Comparison of ENCODE assay signal across 23 cellular contexts in the genomic region with DNA sequence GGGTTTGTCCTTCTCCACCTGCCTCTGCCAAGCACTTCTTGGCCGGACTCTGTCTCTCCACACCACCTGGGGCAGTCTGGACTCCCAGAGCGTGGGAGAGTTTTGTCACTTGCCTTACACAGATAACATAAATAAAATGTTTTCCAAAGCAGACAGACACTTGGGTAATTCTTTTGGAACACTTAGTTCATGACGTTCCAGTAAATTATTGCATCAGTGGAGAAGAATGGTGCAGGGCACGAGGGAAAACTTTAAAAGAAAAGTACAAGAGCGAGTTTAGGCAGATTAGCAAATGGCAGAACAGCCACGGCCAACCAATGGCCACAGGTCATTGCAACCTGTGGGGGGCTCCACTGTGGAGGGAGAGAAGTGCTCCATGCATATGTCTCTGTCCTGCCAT.
DNase-seq lines count a peak whose midpoint lies in the region; ATAC-seq and TF ChIP-seq lines count a peak whose summit lies in the region.
"Had no signal": no experiment of that assay in that cellular context is flagged by ENCODE, and none has a peak within 500 bp of the region (broad histone marks: within the 10 kb centered on the region; RNA-seq: fewer than 3 reads in every experiment).

No MANE protein-coding gene starts in this region.

- DNase-seq in MCF 10A (ENCODE audit: unreplicated experiment) (peak; percentile 87), mammary epithelial cell (no peak), esophagus muscularis mucosa (ENCODE audit: extremely low spot score) (peak; percentile 88), hepatocyte (ENCODE audit: low spot score) (no peak), thoracic aorta (ENCODE audit: low spot score) (no peak), kidney tubule cell (ENCODE audit: low spot score) (no peak)
- DNase-seq in naive thymus-derived CD4-positive, alpha-beta T cell, result no peak
- DNase-seq: 8988T; activated CD8-positive, alpha-beta memory T cell treated with anti-CD3 and anti-CD28 coated beads, Interleukin-2, amount 10 ng/mL, durations not matched to agents 7 days and 5 days; COR-L47; DND-41; left colon; midbrain; NCI-H146; NCI-H748 treated with DMSO at 0.1 percent for 48 hours; SHP77 treated with DMSO at 0.1 percent for 48 hours; substantia nigra had no signal

- POLR2A ChIA-PET in MCF 10A (lab: Yijun Ruan, JAX), result interaction anchor here (1.0 to 1.3 kb wide), 3 partner anchors 11 to 323 kb away, joined by 3 to 6 read pairs (median 5); no protein-coding TSS in a partner anchor
- POLR2A ChIA-PET in naive thymus-derived CD4-positive, alpha-beta T cell (lab: Charles Lee), result no interaction called here

- no peaks in the 10 kb centered on the region for H3K9me2 ChIP-seq in hepatocyte (replicated peaks; ENCODE audit: insufficient read depth)

- H3K4me3 ChIP-seq in mammary epithelial cell (replicated peaks in 1 of 3; ENCODE audit: insufficient read depth in 1 of 3, low read depth in 2 of 3, low read length in 3 of 3), result no peak overlapping the region
- H3K4me3 ChIP-seq in esophagus muscularis mucosa, result no peak overlapping the region
- no peak overlapping the region for H3K4me3 ChIP-seq in hepatocyte
- H3K4me3 ChIP-seq in thoracic aorta, result no peak overlapping the region
- H3K4me3 ChIP-seq in naive thymus-derived CD4-positive, alpha-beta T cell (ENCODE audit: low read length), result no peak overlapping the region

- H3K4me1 Mint-ChIP-seq in MCF 10A (ENCODE audit: insufficient read depth, unreplicated experiment), result peaks cover 20% of the 10 kb centered on the region
- H3K4me1 Mint-ChIP-seq in naive thymus-derived CD4-positive, alpha-beta T cell, result peaks cover 0 to 3% (median 0%) of the 10 kb centered on the region in 7 donors

- no peaks in the 10 kb centered on the region for H3K36me3 Mint-ChIP-seq in MCF 10A (ENCODE audit: insufficient read depth, unreplicated experiment)
- H3K36me3 Mint-ChIP-seq in naive thymus-derived CD4-positive, alpha-beta T cell, result peaks cover 0 to 1% (median 0%) of the 10 kb centered on the region in 5 donors
- H3K36me3 Mint-ChIP-seq: activated CD8-positive, alpha-beta memory T cell treated with anti-CD3 and anti-CD28 coated beads, Interleukin-2, amount 10 ng/mL, durations not matched to agents 7 days and 5 days; activated naive CD8-positive, alpha-beta T cell had no signal

- H3K4me3 Mint-ChIP-seq in MCF 10A (ENCODE audit: unreplicated experiment), result no peak overlapping the region
- no peak overlapping the region for H3K4me3 Mint-ChIP-seq in naive thymus-derived CD4-positive, alpha-beta T cell
- H3K4me3 Mint-ChIP-seq: activated CD8-positive, alpha-beta memory T cell treated with anti-CD3 and anti-CD28 coated beads, Interleukin-2, amount 10 ng/mL, durations not matched to agents 7 days and 5 days; activated naive CD8-positive, alpha-beta T cell; activated T-helper 1 cell treated with anti-CD3 and anti-CD28 coated beads, Interleukin-12 subunit alpha, Interleukin-12 subunit beta, Interleukin-2, Interleukin-4 antibody, amounts not matched to agents 30 ng/mL and 10 ng/mL and 1 ng/mL, durations not matched to agents 14 hours and 24 hours and 36 hours; dendritic cell treated with granulocyte-macrophage colony-stimulating factor and Interleukin-4, amounts not matched to agents 40 ng/mL and 50 ng/mL, for 4 days had no signal

- no peaks in the 10 kb centered on the region for H3K36me3 ChIP-seq in mammary epithelial cell (ENCODE audit: insufficient read depth, low read length)
- H3K36me3 ChIP-seq in esophagus muscularis mucosa, result no peaks in the 10 kb centered on the region
- no peaks in the 10 kb centered on the region for H3K36me3 ChIP-seq in hepatocyte (replicated peaks; ENCODE audit: insufficient read depth, low read depth)
- no peaks in the 10 kb centered on the region for H3K36me3 ChIP-seq in thoracic aorta
- H3K36me3 ChIP-seq in naive thymus-derived CD4-positive, alpha-beta T cell (ENCODE audit: control insufficient read depth in 2 of 3, insufficient read depth in 3 of 3, low read length in 3 of 3), result no peaks in the 10 kb centered on the region
- H3K36me3 ChIP-seq: brain microvascular endothelial cell had no signal

- no TSS peak for BruUV-seq in MCF 10A (replicated peaks; lab: Mats Ljungman, UMichigan)
- BruUV-seq in mammary epithelial cell (replicated peaks; lab: Mats Ljungman, UMichigan), result no TSS peak

- H3K27ac ChIP-seq in mammary epithelial cell (ENCODE audit: insufficient read depth, low read depth, low read length) (no peak overlapping the region), esophagus muscularis mucosa (replicated peaks in 1 of 4) (no peak overlapping the region), hepatocyte (peak overlapping the region; percentile 48), thoracic aorta (peak overlapping the region in 1 of 2 donors; percentile 25)
- no peak overlapping the region for H3K27ac ChIP-seq in naive thymus-derived CD4-positive, alpha-beta T cell (ENCODE audit: low read depth, low read length)
- H3K27ac ChIP-seq: brain microvascular endothelial cell had no signal

- H3K79me2 ChIP-seq in mammary epithelial cell (ENCODE audit: insufficient read depth, low read length), result no peaks in the 10 kb centered on the region
- H3K79me2 ChIP-seq in hepatocyte, result no peaks in the 10 kb centered on the region

- ATAC-seq in thoracic aorta (ENCODE audit: insufficient number of reproducible peaks, low FRiP score, low read depth), result peak; percentile 31
- ATAC-seq in naive thymus-derived CD4-positive, alpha-beta T cell, result no peak
- ATAC-seq in HG03457 (IDR thresholded peaks at IDR 0.05; ENCODE audit: unreplicated experiment), result no peak
- ATAC-seq: activated CD8-positive, alpha-beta memory T cell treated with anti-CD3 and anti-CD28 coated beads, Interleukin-2, amount 10 ng/mL, durations not matched to agents 7 days and 5 days; HCT116; left colon had no signal

- TF ChIP-seq CTCF in MCF 10A (IDR thresholded peaks at IDR 0.05; ENCODE audit: unreplicated experiment) (no peak), mammary epithelial cell (conservative IDR thresholded peaks at IDR 0.05 in 1 of 2, IDR thresholded peaks at IDR 0.05 in 1 of 2; ENCODE audit: extremely low read depth in 1 of 2, insufficient read depth in 1 of 2, low read depth in 1 of 2, low read length in 2 of 2) (no peak), esophagus muscularis mucosa (IDR thresholded peaks at IDR 0.05) (no peak), hepatocyte (IDR thresholded peaks at IDR 0.05; ENCODE audit: poor library complexity) (no peak), thoracic aorta (IDR thresholded peaks at IDR 0.05) (no peak)

- 10% methylated on average over 6 of the region's 6 CpGs for WGBS in mammary epithelial cell (ENCODE audit: low coverage, missing lambda C conversion rate)
- WGBS in esophagus muscularis mucosa, result 71% methylated on average over 6 of the region's 6 CpGs
- WGBS in hepatocyte (ENCODE audit: low lambda C conversion rate, missing lambda C conversion rate), result 81% methylated on average over 6 of the region's 6 CpGs

- TF ChIP-seq POLR2A in esophagus muscularis mucosa (IDR thresholded peaks at IDR 0.05; ENCODE audit: low read depth), result no peak

- H3K27me3 Mint-ChIP-seq in MCF 10A (ENCODE audit: insufficient read depth, unreplicated experiment), result no peaks in the 10 kb centered on the region
- peaks cover 0 to 7% (median 5%) of the 10 kb centered on the region in 5 donors for H3K27me3 Mint-ChIP-seq in naive thymus-derived CD4-positive, alpha-beta T cell
- H3K27me3 Mint-ChIP-seq: dendritic cell treated with granulocyte-macrophage colony-stimulating factor and Interleukin-4, amounts not matched to agents 40 ng/mL and 50 ng/mL, for 4 days had no signal

- H3K27ac Mint-ChIP-seq in MCF 10A (ENCODE audit: low read depth, unreplicated experiment), result peak overlapping the region; percentile 29
- H3K27ac Mint-ChIP-seq in naive thymus-derived CD4-positive, alpha-beta T cell, result no peak overlapping the region
- H3K27ac Mint-ChIP-seq: activated CD8-positive, alpha-beta memory T cell treated with anti-CD3 and anti-CD28 coated beads, Interleukin-2, amount 10 ng/mL, durations not matched to agents 7 days and 5 days; activated naive CD8-positive, alpha-beta T cell; activated T-helper 1 cell treated with anti-CD3 and anti-CD28 coated beads, Interleukin-12 subunit alpha, Interleukin-12 subunit beta, Interleukin-2, Interleukin-4 antibody, amounts not matched to agents 30 ng/mL and 10 ng/mL and 1 ng/mL, durations not matched to agents 14 hours and 24 hours and 36 hours; dendritic cell treated with granulocyte-macrophage colony-stimulating factor and Interleukin-4, amounts not matched to agents 40 ng/mL and 50 ng/mL, for 4 days had no signal

- H3K9ac ChIP-seq in mammary epithelial cell (ENCODE audit: insufficient read depth, low read length), result no peak overlapping the region

- H3K27me3 ChIP-seq in mammary epithelial cell (ENCODE audit: insufficient read depth, low read length) (no peaks in the 10 kb centered on the region), esophagus muscularis mucosa (no peaks in the 10 kb centered on the region), hepatocyte (no peaks in the 10 kb centered on the region), thoracic aorta (replicated peaks; ENCODE audit: insufficient read depth) (no peaks in the 10 kb centered on the region)
- no peaks in the 10 kb centered on the region for H3K27me3 ChIP-seq in naive thymus-derived CD4-positive, alpha-beta T cell (ENCODE audit: control insufficient read depth in 2 of 2, insufficient read depth in 2 of 2, low read length in 2 of 2)
- H3K27me3 ChIP-seq: brain microvascular endothelial cell had no signal

- H3K4me2 ChIP-seq in mammary epithelial cell (ENCODE audit: insufficient read depth, low read depth, low read length) (no peak overlapping the region), hepatocyte (no peak overlapping the region)

- H3K9me3 ChIP-seq in mammary epithelial cell (replicated peaks; ENCODE audit: insufficient read depth, low read length) (no peaks in the 10 kb centered on the region), esophagus muscularis mucosa (peaks cover 0 to 26% (median 8%) of the 10 kb centered on the region in 4 donors), hepatocyte (ENCODE audit: low read depth) (no peaks in the 10 kb centered on the region), thoracic aorta (no peaks in the 10 kb centered on the region)
- no peaks in the 10 kb centered on the region for H3K9me3 ChIP-seq in naive thymus-derived CD4-positive, alpha-beta T cell (ENCODE audit: control insufficient read depth in 2 of 3, low read length in 3 of 3)

- H4K20me1 ChIP-seq in mammary epithelial cell (ENCODE audit: insufficient read depth, low read length), result no peaks in the 10 kb centered on the region
- H4K20me1 ChIP-seq in hepatocyte (ENCODE audit: insufficient read depth, poor library complexity, severe bottlenecking), result no peaks in the 10 kb centered on the region

- H3K4me1 ChIP-seq in mammary epithelial cell (ENCODE audit: insufficient read depth, low read length), result no peaks in the 10 kb centered on the region
- H3K4me1 ChIP-seq in esophagus muscularis mucosa, result peaks cover 0 to 17% (median 2%) of the 10 kb centered on the region in 4 donors
- peaks cover 13% of the 10 kb centered on the region for H3K4me1 ChIP-seq in hepatocyte (ENCODE audit: insufficient read depth)
- peaks cover 8 to 22% of the 10 kb centered on the region in 2 donors for H3K4me1 ChIP-seq in thoracic aorta (ENCODE audit: control insufficient read depth in 1 of 2, low read depth in 2 of 2)
- H3K4me1 ChIP-seq in naive thymus-derived CD4-positive, alpha-beta T cell (ENCODE audit: control insufficient read depth in 2 of 2, insufficient read depth in 2 of 2, low read length in 2 of 2), result no peaks in the 10 kb centered on the region

- H3K9me3 Mint-ChIP-seq in MCF 10A (ENCODE audit: unreplicated experiment), result peaks cover 26% of the 10 kb centered on the region
- peaks cover 0 to 26% (median 10%) of the 10 kb centered on the region in 11 donors for H3K9me3 Mint-ChIP-seq in naive thymus-derived CD4-positive, alpha-beta T cell

- no peak for TF ChIP-seq EP300 in esophagus muscularis mucosa (IDR thresholded peaks at IDR 0.05)

- intact Hi-C loops in MCF 10A (cut with micrococcal nuclease), result no loop called here
- intact Hi-C loops in mammary epithelial cell (cut with micrococcal nuclease), result no loop called here
- intact Hi-C loops in esophagus muscularis mucosa (cut with DNase I), result no loop called here
- intact Hi-C loops in naive thymus-derived CD4-positive, alpha-beta T cell (cut with micrococcal nuclease), result no loop called here

- dilution Hi-C loops in mammary epithelial cell (cut with HindIII; ENCODE audit: low sequenced_read_pairs), result no loop called here

- CTCF ChIA-PET in MCF 10A (lab: Yijun Ruan, JAX) (interaction anchor here (0.7 to 1.4 kb wide), 2 partner anchors 114 to 485 kb away, joined by 3 to 5 read pairs; no protein-coding TSS in a partner anchor), mammary epithelial cell (lab: Charles Lee; ENCODE audit: low non-redundant PET) (interaction anchor here (0.6 kb wide), 1 partner anchor 66 kb away, joined by 3 read pairs; no protein-coding TSS in a partner anchor)
- CTCF ChIA-PET in naive thymus-derived CD4-positive, alpha-beta T cell (lab: Charles Lee), result no interaction called here

- H2AFZ ChIP-seq in mammary epithelial cell (ENCODE audit: low read depth, low read length) (no peak overlapping the region), hepatocyte (no peak overlapping the region)

- in situ Hi-C loops in mammary epithelial cell (cut with MboI; ENCODE audit: low sequenced_read_pairs in 2 of 2), result no loop called here

Comparison
In these comparisons a context has a peak if more than half of its experiments do, and no peak if none do; other contexts are left out.
1. DNase-seq: peak in MCF 10A (single experiment) and esophagus muscularis mucosa (single experiment); none in mammary epithelial cell (single experiment), hepatocyte (single experiment), thoracic aorta (single experiment), naive thymus-derived CD4-positive, alpha-beta T cell (0 of 9) and kidney tubule cell (single experiment).